8 cellular contexts compared by ENCODE assay signal in genomic region chr19:507286-508203, GRCh38. TPM values are rescaled to one million over a fixed set of nuclear protein-coding genes. Genes with fewer than 3 reads are reported as not detected.
DNase-seq lines count a peak whose midpoint lies in the region; ATAC-seq and TF ChIP-seq lines count a peak whose summit lies in the region.

TPGS1 (plus strand) TSS chr19:507497; CDS start chr19:507507, 10 bp downstream.

- no peaks in the 10 kb centered on the region for H3F3A ChIP-seq in neural cell (ENCODE audit: insufficient read depth, low read length, poor library complexity, severe bottlenecking)

- no peak for TF ChIP-seq RAD21 in neural cell (conservative IDR thresholded peaks at IDR 0.05)

- H3K4me2 ChIP-seq in neural cell (ENCODE audit: low read length): peak within 1 kb of the TSS; percentile 82

- H3K36me3 ChIP-seq in neural cell (ENCODE audit: insufficient read depth, low read length) (no peaks in the 10 kb centered on the region), stomach (peaks cover 0 to 11% (median 4%) of the 10 kb centered on the region in 4 donors)

- H3K4me1 ChIP-seq in stomach: peaks cover 15 to 46% (median 34%) of the 10 kb centered on the region in 4 donors

- CTCF ChIA-PET in RWPE1 (lab: Yijun Ruan, JAX): interaction anchor here (1.0 to 1.2 kb wide), 4 partner anchors 9 to 45 kb away, joined by 5 to 9 read pairs (median 7); partner anchors contain the start of gene MADCAM1

- POLR2A ChIA-PET in RWPE1 (lab: Yijun Ruan, JAX; ENCODE audit: low non-redundant PET): no interaction called here

- TF ChIP-seq CTCF in RWPE1 (conservative IDR thresholded peaks at IDR 0.05; ENCODE audit: low read depth) (no peak), fibroblast of the aortic adventitia (IDR thresholded peaks at IDR 0.05; ENCODE audit: insufficient read depth, low read length) (no peak), neural cell (IDR thresholded peaks at IDR 0.05; ENCODE audit: poor library complexity, severe bottlenecking) (no peak), stomach (IDR thresholded peaks at IDR 0.05) (no peak)

- H2AFZ ChIP-seq in neural cell (ENCODE audit: low read depth, low read length): peak within 1 kb of the TSS; percentile 94

- intact Hi-C loops in stomach (cut with DNase I; ENCODE audit: low total_unique reads): no loop called here

- H3K27ac ChIP-seq in RWPE1: peak within 1 kb of the TSS; percentile 92
- H3K27ac ChIP-seq in neural cell (ENCODE audit: low read length): peak within 1 kb of the TSS; percentile 98
- peak within 1 kb of the TSS; percentile 91 to 98 (median 96) for H3K27ac ChIP-seq in stomach

- H3K27me3 ChIP-seq in neural cell (ENCODE audit: insufficient read depth, low read depth, low read length) (no peaks in the 10 kb centered on the region), stomach (no peaks in the 10 kb centered on the region)

- H3K9ac ChIP-seq in neural cell (ENCODE audit: low read length): peak within 1 kb of the TSS; percentile 99

- H3K9me2 ChIP-seq in neural cell (ENCODE audit: insufficient read depth, low read length): no peaks in the 10 kb centered on the region

- no peaks in the 10 kb centered on the region for H4K20me1 ChIP-seq in neural cell (ENCODE audit: insufficient read depth)

- peak; percentile 60 for ATAC-seq in GM21515 (IDR thresholded peaks at IDR 0.05; ENCODE audit: unreplicated experiment)

- H3K79me2 ChIP-seq in neural cell (replicated peaks; ENCODE audit: insufficient read depth, low read length): peaks cover 12% of the 10 kb centered on the region

- no peak for TF ChIP-seq POLR2A in stomach (IDR thresholded peaks at IDR 0.05)

- WGBS in stomach, 5 donors: 0 to 6% (median 1%) methylated on average over 8 to 81 of the region's 81 CpGs

- TF ChIP-seq EP300 in neural cell (conservative IDR thresholded peaks at IDR 0.05; ENCODE audit: poor library complexity, severe bottlenecking): no peak
- peak; percentile 2 for TF ChIP-seq EP300 in stomach (IDR thresholded peaks at IDR 0.05)

- H3K4me3 ChIP-seq in fibroblast of the aortic adventitia (ENCODE audit: low read depth, low read length): peak within 1 kb of the TSS; percentile 94
- H3K4me3 ChIP-seq in neural cell (ENCODE audit: low read length): peak within 1 kb of the TSS; percentile 100
- peak within 1 kb of the TSS; percentile 77 to 100 (median 100) for H3K4me3 ChIP-seq in stomach

- DNase-seq in DMS53 treated with DMSO at 0.1 percent for 48 hours (lab: John Stamatoyannopoulos, UW; ENCODE audit: unreplicated experiment) (peak; percentile 40), HuH-7.5 (ENCODE audit: low spot score) (peak; percentile 96), RWPE1 (ENCODE audit: low spot score) (peak; percentile 74), fibroblast of the aortic adventitia (ENCODE audit: low read depth) (peak; percentile 63), stomach (peak; percentile 78)
- peak; percentile 82 for DNase-seq in activated effector memory CD4-positive, alpha-beta T cell treated with Interleukin-2 at 50 U/mL for 16 hours

- H3K9me3 ChIP-seq in neural cell (ENCODE audit: low read length) (no peaks in the 10 kb centered on the region), stomach (no peaks in the 10 kb centered on the region)

TF ChIP-seq in neural cell, 6 proteins besides CTCF, POLR2A, EP300 and RAD21:
- TF ChIP-seq SMC3 (conservative IDR thresholded peaks at IDR 0.05; ENCODE audit: poor library complexity): no peak
- TF ChIP-seq EZH2 (IDR thresholded peaks at IDR 0.05; ENCODE audit: borderline replicate concordance, insufficient read depth, low read length, poor library complexity, severe bottlenecking): no peak
- TF ChIP-seq MXI1 (conservative IDR thresholded peaks at IDR 0.05; ENCODE audit: poor library complexity, severe bottlenecking): peak; percentile 8
- TF ChIP-seq REST (IDR thresholded peaks at IDR 0.05; ENCODE audit: borderline replicate concordance): peak; percentile 94
- TF ChIP-seq TAF1 (IDR thresholded peaks at IDR 0.05; ENCODE audit: low read depth): peak; percentile 82
- peak; percentile 80 for TF ChIP-seq POLR2AphosphoS5 (IDR thresholded peaks at IDR 0.05)
TF ChIP-seq in neural cell: peak in this region for 4.

RNA-seq across cellular contexts. Expression of gene TPGS1, which starts in this region (rescaled TPM):
- 25.2 and 56.4 TPM in 2 replicates for total RNA-seq in fibroblast of the aortic adventitia (ENCODE audit: low replicate concordance)
- polyA plus RNA-seq in neural cell: 79.6 and 83.2 TPM in 2 replicates
- 41.0 and 47.5 TPM in 2 replicates for polyA minus RNA-seq in neural cell
- total RNA-seq in stomach: 10 to 100 TPM in 3 of 5 donors, 1 to 10 TPM in 2; 1.2 to 65.5 (median 15.2) TPM
- 10 to 100 TPM; 26.3 to 33.8 (median 26.4) TPM for polyA plus RNA-seq in stomach

Comparison
In these comparisons a context has a peak if more than half of its experiments do, and no peak if none do; other contexts are left out.
1. Peak in every context shown above with its lines: DNase-seq, ATAC-seq, H3K4me3 ChIP-seq and H3K27ac ChIP-seq.
2. DNase-seq: peak in every context shown above with its lines; median percentile 96 in HuH-7.5; 82 in activated effector memory CD4-positive, alpha-beta T cell treated with Interleukin-2 at 50 U/mL for 16 hours; 78 in stomach; 74 in RWPE1; 63 in fibroblast of the aortic adventitia; 40 in DMS53 treated with DMSO at 0.1 percent for 48 hours.